In the genomic region with DNA sequence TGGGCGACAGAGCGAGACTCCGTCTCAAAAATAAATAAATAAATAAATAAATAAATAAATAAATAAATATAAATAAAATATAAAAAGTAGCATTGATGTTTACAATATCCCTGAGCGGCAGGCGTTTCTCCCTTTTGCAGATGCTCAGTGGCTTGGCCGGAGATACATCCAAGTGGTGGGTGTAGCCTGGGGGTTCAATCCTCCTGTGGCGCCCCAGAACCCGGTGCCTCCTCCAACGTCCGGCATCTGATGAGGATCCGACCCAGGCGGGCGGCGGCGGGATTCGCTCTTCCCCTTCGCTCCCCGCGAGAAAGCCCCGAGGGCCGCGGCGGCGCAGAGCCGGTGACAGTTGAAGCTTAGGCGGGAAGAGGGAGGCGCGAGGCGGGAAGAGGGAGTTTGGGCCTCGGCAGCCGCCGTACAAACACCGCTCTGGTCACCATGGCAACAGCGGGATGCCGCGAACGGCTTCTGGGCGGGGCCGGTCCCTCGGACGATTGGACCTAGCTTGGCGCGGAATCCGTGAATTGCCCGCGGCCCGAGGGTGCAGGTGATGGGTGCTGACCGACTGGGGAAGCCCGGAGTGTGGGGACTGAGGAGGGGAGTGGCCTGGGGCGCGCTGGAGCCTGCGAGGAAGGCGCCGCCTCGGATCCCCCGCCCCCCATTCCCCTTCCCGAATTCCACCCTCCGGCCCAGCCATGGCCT, we compare ENCODE assay signal across 1 cellular context.
TF ChIP-seq lines count a peak whose summit lies in the region.

No MANE protein-coding gene starts in this region.

TF ChIP-seq in GM23338, 12 proteins besides CTCF, POLR2A, EP300 and RAD21 (continued from another document):
- TF ChIP-seq CREB1 (CRISPR knock-in tag; IDR thresholded peaks at IDR 0.05; ENCODE audit: low read depth) (peak; percentile 58; the same call in 1 of the 2 replicates), STAT1 (IDR thresholded peaks at IDR 0.05; ENCODE audit: unreplicated experiment) (no peak)
